ENCODE assay signal across 31 cellular contexts in the genomic region with DNA sequence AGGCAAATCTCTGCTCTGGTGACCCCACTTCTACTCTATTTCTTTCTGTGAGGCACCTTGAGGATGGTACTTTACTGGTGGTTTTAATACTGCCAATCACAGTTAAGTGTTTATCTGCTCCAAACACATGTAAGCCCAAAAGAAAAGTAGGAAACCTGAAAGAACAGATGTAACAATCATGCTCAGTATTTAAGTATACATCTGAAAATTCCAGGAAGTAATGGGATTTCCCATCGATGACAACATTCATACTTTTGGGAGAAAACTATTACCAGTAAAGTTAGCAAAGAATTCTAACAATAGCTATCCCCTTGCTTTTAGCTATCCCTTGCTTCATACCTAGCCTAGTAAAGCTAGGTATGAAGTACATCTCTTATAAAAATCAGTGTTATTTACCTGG. TPM values are rescaled to one million over a fixed set of nuclear protein-coding genes. Genes with fewer than 3 reads are reported as not detected.
"Had no signal": no experiment of that assay in that cellular context is flagged by ENCODE, and none has a peak within 500 bp of the region (broad histone marks: within the 10 kb centered on the region; RNA-seq: fewer than 3 reads in every experiment).

No MANE protein-coding gene starts in this region.

- H3K4me3 ChIP-seq: heart left ventricle, left lung, lower lobe of right lung, mucosa of descending colon, neural progenitor cell, right atrium auricular region, right lobe of liver, skin epidermis, stomach, testis, thyroid gland, transverse colon, upper lobe of right lung had no signal

- H2AFZ ChIP-seq: neural progenitor cell, parathyroid adenoma had no signal

- H3K9me3 Mint-ChIP-seq: immature natural killer cell; natural killer cell; nephron progenitor cell; stimulated activated naive B cell treated with anti-CD40 and anti-IgM and Interleukin-4, amounts not matched to agents 10 μg/mL and 1 μg/mL and 100 μg/mL, for 72 hours had no signal

- H3K9ac ChIP-seq: neural progenitor cell, parathyroid adenoma had no signal

- H3K27ac ChIP-seq: heart left ventricle, left lung, lower lobe of right lung, neural progenitor cell, neutrophil, parathyroid adenoma, right atrium auricular region, right lobe of liver, stomach, testis, thyroid gland, transverse colon, upper lobe of right lung had no signal

- H3K36me3 ChIP-seq: left lung, lower lobe of right lung, neural progenitor cell, neutrophil, right atrium auricular region, right lobe of liver, thyroid gland, transverse colon, upper lobe of right lung had no signal

- H3K4me3 Mint-ChIP-seq: immature natural killer cell; natural killer cell; nephron progenitor cell; neural progenitor cell; stimulated activated naive B cell treated with anti-CD40 and anti-IgM and Interleukin-4, amounts not matched to agents 10 μg/mL and 1 μg/mL and 100 μg/mL, for 72 hours had no signal

- H3K4me2 ChIP-seq: neural progenitor cell had no signal

- H3K27ac Mint-ChIP-seq: immature natural killer cell; natural killer cell; nephron progenitor cell; neural progenitor cell; stimulated activated naive B cell treated with anti-CD40 and anti-IgM and Interleukin-4, amounts not matched to agents 10 μg/mL and 1 μg/mL and 100 μg/mL, for 72 hours had no signal

- H3K36me3 Mint-ChIP-seq: immature natural killer cell; natural killer cell; stimulated activated naive B cell treated with anti-CD40 and anti-IgM and Interleukin-4, amounts not matched to agents 10 μg/mL and 1 μg/mL and 100 μg/mL, for 72 hours had no signal

- H3K27me3 ChIP-seq: heart left ventricle, left lung, neural progenitor cell, right atrium auricular region, right lobe of liver, stomach, testis, thyroid gland, transverse colon, upper lobe of right lung had no signal

- H3K9me3 ChIP-seq: heart left ventricle, left lung, lower lobe of right lung, mucosa of descending colon, neutrophil, right atrium auricular region, right lobe of liver, stomach, testis, thyroid gland, transverse colon, upper lobe of right lung had no signal

- FAIRE-seq: islet of Langerhans, kidney, urothelium cell line had no signal

- ATAC-seq: heart left ventricle; left colon; left lung; lower lobe of right lung; mucosa of descending colon; natural killer cell; right lobe of liver; stimulated activated naive B cell treated with anti-CD40 and anti-IgM and Interleukin-4, amounts not matched to agents 10 μg/mL and 1 μg/mL and 100 μg/mL, for 72 hours; stimulated activated naive CD8-positive, alpha-beta T cell treated with anti-CD3 and anti-CD28 coated beads, Interleukin-15, Interleukin-2, amounts not matched to agents 100 U/mL and 50 U/mL, for 24 hours; upper lobe of right lung had no signal

- H3K79me2 ChIP-seq: parathyroid adenoma had no signal

- DNase-seq: heart left ventricle; hypothalamus; immature natural killer cell; kidney; left colon; left lung; lower lobe of right lung; midbrain; mucosa of descending colon; natural killer cell; nephron progenitor cell; occipital lobe; right lobe of liver; stimulated activated CD4-positive, alpha-beta T cell treated with anti-CD3 and anti-CD28 coated beads, Interleukin-12 subunit alpha, Interleukin-12 subunit beta, amount 100 ng/mL, for 4 hours; stimulated activated CD4-positive, alpha-beta T cell treated with anti-CD3 and anti-CD28 coated beads, Interleukin-15, amount 100 ng/mL, for 24 hours; stimulated activated CD4-positive, alpha-beta T cell treated with anti-CD3 and anti-CD28 coated beads, Interleukin-2, amount 100 ng/mL, for 24 hours; stimulated activated CD4-positive, alpha-beta T cell treated with anti-CD3 and anti-CD28 coated beads, Interleukin-4, amount 100 ng/mL, for 1 hour; stimulated activated naive B cell treated with anti-CD40 and anti-IgM and Interleukin-4, amounts not matched to agents 10 μg/mL and 1 μg/mL and 100 μg/mL, for 72 hours; stimulated activated naive CD8-positive, alpha-beta T cell treated with anti-CD3 and anti-CD28 coated beads, Interleukin-15, Interleukin-2, amounts not matched to agents 100 U/mL and 50 U/mL, for 24 hours; stomach; testis; thyroid gland; transverse colon; upper lobe of right lung had no signal

- H3K4me1 ChIP-seq: left lung, lower lobe of right lung, parathyroid adenoma, right lobe of liver, testis, upper lobe of right lung had no signal

- H3K4me1 Mint-ChIP-seq: immature natural killer cell; natural killer cell; stimulated activated naive B cell treated with anti-CD40 and anti-IgM and Interleukin-4, amounts not matched to agents 10 μg/mL and 1 μg/mL and 100 μg/mL, for 72 hours had no signal

RNA-seq across cellular contexts. Expression of a gene that starts 15.9 kb away (rescaled TPM):
- polyA plus RNA-seq: immature natural killer cell had no signal
